In the genomic region with DNA sequence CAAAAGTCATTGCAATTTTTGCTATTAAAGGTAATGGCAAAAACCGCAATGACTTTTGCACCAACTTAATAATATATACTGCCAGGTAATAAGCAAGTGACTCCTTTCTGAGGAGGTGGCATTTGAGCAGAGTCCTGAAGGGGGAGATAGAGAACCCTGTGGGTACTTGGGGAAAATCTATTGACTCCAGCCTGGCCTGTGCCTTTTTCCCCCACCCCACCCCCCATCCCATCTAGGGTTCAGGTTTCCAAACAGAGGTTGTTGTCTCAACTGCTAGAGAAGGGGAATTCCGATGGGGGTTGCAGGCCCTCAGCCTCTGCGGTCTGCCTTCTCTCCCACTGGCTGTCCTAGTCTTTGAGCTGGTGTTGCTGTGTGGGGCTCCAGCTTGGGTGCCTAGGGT, we compare ENCODE assay signal across 9 cellular contexts. TPM values are rescaled to one million over a fixed set of nuclear protein-coding genes. Genes with fewer than 3 reads are reported as not detected.
A peak's percentile ranks its signal among the peaks of the same experiment; 100 is the strongest.
DNase-seq lines count a peak whose midpoint lies in the region; ATAC-seq and TF ChIP-seq lines count a peak whose summit lies in the region.
"Had no signal": no experiment of that assay in that cellular context is flagged by ENCODE, and none has a peak within 500 bp of the region (broad histone marks: within the 10 kb centered on the region; RNA-seq: fewer than 3 reads in every experiment).

No MANE protein-coding gene starts in this region.

- ATAC-seq in HG03460 (IDR thresholded peaks at IDR 0.05; ENCODE audit: unreplicated experiment) = no peak

- no TSS peak for BruUV-seq in mammary epithelial cell (replicated peaks; lab: Mats Ljungman, UMichigan)

- no peak overlapping the region for H3K4me3 ChIP-seq in OCI-LY1 (ENCODE audit: low read depth, low read length, poor library complexity, severe bottlenecking)
- H3K4me3 ChIP-seq in mammary epithelial cell (replicated peaks in 1 of 3; ENCODE audit: insufficient read depth in 1 of 3, low read depth in 2 of 3, low read length in 3 of 3) = no peak overlapping the region

- in situ Hi-C loops in mammary epithelial cell (cut with MboI; ENCODE audit: low sequenced_read_pairs in 2 of 2) = no loop called here

- H3K4me1 ChIP-seq in OCI-LY1 (ENCODE audit: insufficient read depth, low read length, severe bottlenecking) = peaks cover 59% of the 10 kb centered on the region
- H3K4me1 ChIP-seq in mammary epithelial cell (ENCODE audit: insufficient read depth, low read length) = no peaks in the 10 kb centered on the region

- TF ChIP-seq CTCF in GM20000 (IDR thresholded peaks at IDR 0.05; ENCODE audit: extremely low read depth, missing control alignments) (peak; percentile 36), OCI-LY1 (IDR thresholded peaks at IDR 0.05; ENCODE audit: low read length) (peak; percentile 74), mammary epithelial cell (conservative IDR thresholded peaks at IDR 0.05 in 1 of 2, IDR thresholded peaks at IDR 0.05 in 1 of 2; ENCODE audit: extremely low read depth in 1 of 2, insufficient read depth in 1 of 2, low read depth in 1 of 2, low read length in 2 of 2) (peak; percentile 40 to 42), nephron progenitor cell (IDR thresholded peaks at IDR 0.05) (peak; percentile 38)

- H3K9me3 ChIP-seq in OCI-LY1 (ENCODE audit: low read length) = no peaks in the 10 kb centered on the region
- H3K9me3 ChIP-seq in mammary epithelial cell (replicated peaks; ENCODE audit: insufficient read depth, low read length) = no peaks in the 10 kb centered on the region

- H3K27ac ChIP-seq in OCI-LY1 (ENCODE audit: low read depth, low read length, poor library complexity, severe bottlenecking) (peak overlapping the region; percentile 95), mammary epithelial cell (ENCODE audit: insufficient read depth, low read depth, low read length) (no peak overlapping the region), substantia nigra (ENCODE audit: low read depth, low read length, poor library complexity, severe bottlenecking) (no peak overlapping the region)

- H4K20me1 ChIP-seq in OCI-LY1 (ENCODE audit: insufficient read depth, low read length) = no peaks in the 10 kb centered on the region
- H4K20me1 ChIP-seq in mammary epithelial cell (ENCODE audit: insufficient read depth, low read length) = no peaks in the 10 kb centered on the region

- no peaks in the 10 kb centered on the region for H3K9me3 Mint-ChIP-seq in nephron progenitor cell

- H3K79me2 ChIP-seq in OCI-LY1 (ENCODE audit: insufficient read depth, low read length) (no peaks in the 10 kb centered on the region; the same call in 1 of the 2 replicates), mammary epithelial cell (ENCODE audit: insufficient read depth, low read length) (no peaks in the 10 kb centered on the region)

- H3K9ac ChIP-seq in OCI-LY1 (ENCODE audit: low read length) (peak overlapping the region; percentile 1; the same call in 1 of the 2 replicates), mammary epithelial cell (ENCODE audit: insufficient read depth, low read length) (no peak overlapping the region)

- peaks cover 4% of the 10 kb centered on the region for H3K27me3 Mint-ChIP-seq in nephron progenitor cell (ENCODE audit: low read depth, poor library complexity)

- H3K27ac Mint-ChIP-seq in nephron progenitor cell = peak overlapping the region; percentile 71

- intact Hi-C loops in mammary epithelial cell (cut with micrococcal nuclease) = no loop called here

- H3K4me2 ChIP-seq in OCI-LY1 (ENCODE audit: low read length) = peak overlapping the region; percentile 30; the same call in 1 of the 2 replicates
- H3K4me2 ChIP-seq in mammary epithelial cell (ENCODE audit: insufficient read depth, low read depth, low read length) = no peak overlapping the region

- no peaks in the 10 kb centered on the region for H3K9me2 ChIP-seq in OCI-LY1 (ENCODE audit: low read depth, low read length)

- H3K27me3 ChIP-seq in OCI-LY1 (ENCODE audit: insufficient read depth, low read length) (no peaks in the 10 kb centered on the region), mammary epithelial cell (ENCODE audit: insufficient read depth, low read length) (no peaks in the 10 kb centered on the region)

- dilution Hi-C loops in mammary epithelial cell (cut with HindIII; ENCODE audit: low sequenced_read_pairs) = no loop called here

- H2AFZ ChIP-seq in OCI-LY1 (ENCODE audit: low read length) = no peak overlapping the region
- H2AFZ ChIP-seq in mammary epithelial cell (ENCODE audit: low read depth, low read length) = no peak overlapping the region

- H3K36me3 Mint-ChIP-seq in nephron progenitor cell (ENCODE audit: low read depth) = peaks cover 15% of the 10 kb centered on the region

- CTCF ChIA-PET in mammary epithelial cell (lab: Charles Lee; ENCODE audit: low non-redundant PET) = interaction anchor here (0.7 kb wide), 1 partner anchor 147 kb away, joined by 14 read pairs; no protein-coding TSS in a partner anchor

- peaks cover 24% of the 10 kb centered on the region for H3K4me1 Mint-ChIP-seq in nephron progenitor cell

- 16% methylated on average over 3 of the region's 3 CpGs for WGBS in mammary epithelial cell (ENCODE audit: low coverage, missing lambda C conversion rate)

- DNase-seq in DMS53 (lab: John Stamatoyannopoulos, UW) = peak; percentile 90
- peak; percentile 78 for DNase-seq in GM20000 (ENCODE audit: low spot score)
- DNase-seq in mammary epithelial cell = peak; percentile 49
- peak; percentile 33 for DNase-seq in nephron progenitor cell
- DNase-seq in substantia nigra (lab: John Stamatoyannopoulos, UW) = no peak
- no peak for DNase-seq in midbrain (lab: John Stamatoyannopoulos, UW)
- DNase-seq: right cardiac atrium had no signal

- H3F3A ChIP-seq in OCI-LY1 (ENCODE audit: insufficient read depth, low read length) = no peaks in the 10 kb centered on the region

- H3K4me3 Mint-ChIP-seq in nephron progenitor cell = no peak overlapping the region

- H3K36me3 ChIP-seq in OCI-LY1 (ENCODE audit: insufficient read depth, low read length) (peaks cover 44% of the 10 kb centered on the region), mammary epithelial cell (ENCODE audit: insufficient read depth, low read length) (no peaks in the 10 kb centered on the region)

RNA-seq across cellular contexts. Expression of gene S1PR2, which starts 11.5 kb away (rescaled TPM):
- 10 to 100 TPM in 1 of 2 donors, 1 to 10 TPM in 1; 5.6 to 15.3 TPM for total RNA-seq in mammary epithelial cell
- 2.9 TPM for polyA plus RNA-seq in mammary epithelial cell
- 16.2 TPM for polyA minus RNA-seq in mammary epithelial cell

RNA-seq across cellular contexts. Expression of gene DNMT1, which starts 24.9 kb away (rescaled TPM):
- total RNA-seq in mammary epithelial cell = 100 to 1,000 TPM in 1 of 2 donors, 10 to 100 TPM in 1; 23.0 to 139 TPM
- polyA plus RNA-seq in mammary epithelial cell = 53.3 TPM
- 263 TPM for polyA minus RNA-seq in mammary epithelial cell

RNA-seq across cellular contexts. Expression of gene MRPL4, which starts 32.3 kb away (rescaled TPM):
- 10 to 100 TPM; 55.8 to 89.1 TPM for total RNA-seq in mammary epithelial cell
- 85.2 TPM for polyA plus RNA-seq in mammary epithelial cell
- 35.0 TPM for polyA minus RNA-seq in mammary epithelial cell

RNA-seq across cellular contexts. Expression of gene ICAM1, which starts 51.2 kb away (rescaled TPM):
- 10 to 100 TPM in 1 of 2 donors, 1 to 10 TPM in 1; 1.1 to 60.0 TPM for total RNA-seq in mammary epithelial cell
- polyA plus RNA-seq in mammary epithelial cell = 2.1 TPM
- 3.8 TPM for polyA minus RNA-seq in mammary epithelial cell

Comparison
In these comparisons a context has a peak if more than half of its experiments do, and no peak if none do; other contexts are left out.
1. DNase-seq: peak in DMS53 (single experiment), GM20000 (single experiment), mammary epithelial cell (single experiment) and nephron progenitor cell (single experiment); none in substantia nigra (0 of 49) and midbrain (single experiment).
2. Peak in every context shown above with its lines, with median percentiles within 50 percentile points of each other: CTCF ChIP-seq.